1 cellular context compared by ENCODE assay signal in the genomic region with DNA sequence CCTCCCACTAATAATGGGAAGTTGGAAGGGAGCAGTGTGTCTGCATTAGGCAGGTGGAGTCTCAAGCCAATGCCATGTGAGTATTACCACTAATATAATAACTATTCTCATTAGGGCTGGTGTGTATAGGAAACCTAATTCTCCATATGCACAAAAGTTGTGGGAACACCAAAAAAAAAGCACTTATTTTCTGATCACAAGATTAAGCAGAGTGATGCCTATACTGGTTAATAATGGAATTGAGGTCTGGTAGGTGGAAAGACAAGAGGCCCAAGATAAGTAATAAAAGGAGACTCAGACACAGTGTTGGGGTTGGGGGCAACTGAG.
TF ChIP-seq lines count a peak whose summit lies in the region.

No MANE protein-coding gene starts in this region.

TF ChIP-seq in HEK293, 187 proteins besides CTCF, POLR2A, EP300 and RAD21 (continued from another document):
- TF ChIP-seq, protein P1, sequence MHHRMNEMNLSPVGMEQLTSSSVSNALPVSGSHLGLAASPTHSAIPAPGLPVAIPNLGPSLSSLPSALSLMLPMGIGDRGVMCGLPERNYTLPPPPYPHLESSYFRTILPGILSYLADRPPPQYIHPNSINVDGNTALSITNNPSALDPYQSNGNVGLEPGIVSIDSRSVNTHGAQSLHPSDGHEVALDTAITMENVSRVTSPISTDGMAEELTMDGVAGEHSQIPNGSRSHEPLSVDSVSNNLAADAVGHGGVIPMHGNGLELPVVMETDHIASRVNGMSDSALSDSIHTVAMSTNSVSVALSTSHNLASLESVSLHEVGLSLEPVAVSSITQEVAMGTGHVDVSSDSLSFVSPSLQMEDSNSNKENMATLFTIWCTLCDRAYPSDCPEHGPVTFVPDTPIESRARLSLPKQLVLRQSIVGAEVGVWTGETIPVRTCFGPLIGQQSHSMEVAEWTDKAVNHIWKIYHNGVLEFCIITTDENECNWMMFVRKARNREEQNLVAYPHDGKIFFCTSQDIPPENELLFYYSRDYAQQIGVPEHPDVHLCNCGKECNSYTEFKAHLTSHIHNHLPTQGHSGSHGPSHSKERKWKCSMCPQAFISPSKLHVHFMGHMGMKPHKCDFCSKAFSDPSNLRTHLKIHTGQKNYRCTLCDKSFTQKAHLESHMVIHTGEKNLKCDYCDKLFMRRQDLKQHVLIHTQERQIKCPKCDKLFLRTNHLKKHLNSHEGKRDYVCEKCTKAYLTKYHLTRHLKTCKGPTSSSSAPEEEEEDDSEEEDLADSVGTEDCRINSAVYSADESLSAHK (tag by site-specific recombination; IDR thresholded peaks at IDR 0.05): no peak
- no peak for TF ChIP-seq ZNF558 (tag by site-specific recombination; IDR thresholded peaks at IDR 0.05)
- TF ChIP-seq ZNF621 (tag by site-specific recombination; IDR thresholded peaks at IDR 0.05): no peak
- TF ChIP-seq ZXDB (tag by site-specific recombination; IDR thresholded peaks at IDR 0.05): no peak
- no peak for TF ChIP-seq ZNF658 (tag by site-specific recombination; IDR thresholded peaks at IDR 0.05)
- TF ChIP-seq BCL11B (tag by site-specific recombination; IDR thresholded peaks at IDR 0.05; ENCODE audit: low read depth): no peak
- no peak for TF ChIP-seq ZNF660 (tag by site-specific recombination; IDR thresholded peaks at IDR 0.05)
- no peak for TF ChIP-seq GLIS2 (tag by site-specific recombination; IDR thresholded peaks at IDR 0.05)
